ENCODE assay signal across 15 cellular contexts in the genomic region with DNA sequence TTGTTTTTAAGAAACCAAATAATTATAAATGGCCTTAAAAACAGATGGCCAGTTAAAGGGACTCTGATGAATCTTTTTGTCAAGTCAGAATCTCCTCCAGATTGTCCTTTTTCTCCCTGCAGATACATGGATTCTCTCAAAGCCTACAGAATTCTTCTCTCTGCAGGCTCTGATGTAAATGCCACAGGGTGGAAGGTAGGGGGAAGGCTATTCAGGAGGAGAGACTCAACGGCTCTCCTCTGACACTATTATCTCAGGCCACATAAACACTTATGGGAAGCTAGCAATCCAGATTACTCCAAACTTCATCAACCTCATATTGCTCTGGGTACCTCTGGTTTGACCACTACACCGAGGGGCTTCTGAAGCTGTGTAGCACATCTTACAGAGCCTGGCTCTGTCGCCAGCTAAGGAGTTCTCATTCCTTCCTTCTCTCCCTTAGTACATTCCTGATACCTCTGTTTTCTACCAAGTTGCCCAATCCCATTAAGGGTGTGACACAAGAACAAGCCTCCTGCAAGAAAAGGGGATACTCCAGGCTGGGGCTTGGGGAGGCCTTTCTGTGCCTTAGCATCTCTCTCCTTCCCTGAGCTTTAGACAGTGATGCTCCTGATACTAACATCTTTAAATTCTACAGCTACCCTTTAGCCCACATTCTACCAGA.
DNase-seq lines count a peak whose midpoint lies in the region; ATAC-seq and TF ChIP-seq lines count a peak whose summit lies in the region.
"Had no signal": no experiment of that assay in that cellular context is flagged by ENCODE, and none has a peak within 500 bp of the region (broad histone marks: within the 10 kb centered on the region; RNA-seq: fewer than 3 reads in every experiment).

No MANE protein-coding gene starts in this region.

- DNase-seq in activated naive CD4-positive, alpha-beta T cell treated with anti-CD3 and anti-CD28 coated beads, Interleukin-2, amount 10 ng/mL, durations not matched to agents 7 days and 5 days: no peak
- DNase-seq in activated naive CD4-positive, alpha-beta T cell treated with anti-CD3 and anti-CD28 coated beads, Interleukin-2, amount 50 U/mL, for 16 hours: no peak
- no peak for DNase-seq in central memory CD8-positive, alpha-beta T cell (ENCODE audit: low spot score in 2 of 2)
- no peak for DNase-seq in stimulated activated naive CD8-positive, alpha-beta T cell treated with anti-CD3 and anti-CD28 coated beads, Interleukin-15, amount 100 ng/mL, for 72 hours
- DNase-seq in GM19240 (ENCODE audit: insufficient read length, low spot score) (no peak), amniotic stem cell (lab: John Stamatoyannopoulos, UW) (no peak), hypothalamus (lab: John Stamatoyannopoulos, UW) (no peak)
- DNase-seq: activated CD8-positive, alpha-beta memory T cell treated with anti-CD3 and anti-CD28 coated beads, Interleukin-2, amount 50 U/mL, for 4 hours; body of pancreas; EL; NCI-H1417; NCI-H524; stimulated activated CD4-positive, alpha-beta T cell treated with anti-CD3 and anti-CD28 coated beads, Interleukin-4, amount 100 ng/mL, for 1 hour; T1000 had no signal

- H3K27ac ChIP-seq in OCI-LY3 (ENCODE audit: low read length): peak overlapping the region; percentile 95
- H3K27ac ChIP-seq: body of pancreas had no signal

- H3K27me3 Mint-ChIP-seq in activated naive CD4-positive, alpha-beta T cell treated with anti-CD3 and anti-CD28 coated beads, Interleukin-2, amount 10 ng/mL, durations not matched to agents 7 days and 5 days: no peaks in the 10 kb centered on the region
- no peaks in the 10 kb centered on the region for H3K27me3 Mint-ChIP-seq in central memory CD8-positive, alpha-beta T cell
- no peaks in the 10 kb centered on the region for H3K27me3 Mint-ChIP-seq in stimulated activated naive CD8-positive, alpha-beta T cell treated with anti-CD3 and anti-CD28 coated beads, Interleukin-15, amount 100 ng/mL, for 72 hours

- H3K4me3 Mint-ChIP-seq in activated naive CD4-positive, alpha-beta T cell treated with anti-CD3 and anti-CD28 coated beads, Interleukin-2, amount 10 ng/mL, durations not matched to agents 7 days and 5 days: peak overlapping the region; percentile 36
- peak overlapping the region; percentile 73 for H3K4me3 Mint-ChIP-seq in central memory CD8-positive, alpha-beta T cell
- peak overlapping the region; percentile 73 to 95 for H3K4me3 Mint-ChIP-seq in stimulated activated naive CD8-positive, alpha-beta T cell treated with anti-CD3 and anti-CD28 coated beads, Interleukin-15, amount 100 ng/mL, for 72 hours

- peak overlapping the region; percentile 99 for H3K9ac ChIP-seq in OCI-LY3 (ENCODE audit: low read length)

- H3K79me2 ChIP-seq in OCI-LY3 (ENCODE audit: low read length): peaks cover 100% of the 10 kb centered on the region

- H3K36me3 ChIP-seq in OCI-LY3 (replicated peaks; ENCODE audit: low read depth, low read length): peaks cover 60% of the 10 kb centered on the region

- peaks cover 96% of the 10 kb centered on the region for H4K20me1 ChIP-seq in OCI-LY3 (ENCODE audit: insufficient read depth, low read length)

- H3K27ac Mint-ChIP-seq in activated naive CD4-positive, alpha-beta T cell treated with anti-CD3 and anti-CD28 coated beads, Interleukin-2, amount 10 ng/mL, durations not matched to agents 7 days and 5 days: peak overlapping the region; percentile 71
- peak overlapping the region; percentile 97 for H3K27ac Mint-ChIP-seq in central memory CD8-positive, alpha-beta T cell (ENCODE audit: low read depth)
- peak overlapping the region; percentile 72 to 94 for H3K27ac Mint-ChIP-seq in stimulated activated naive CD8-positive, alpha-beta T cell treated with anti-CD3 and anti-CD28 coated beads, Interleukin-15, amount 100 ng/mL, for 72 hours

- H3K4me3 ChIP-seq in OCI-LY3 (ENCODE audit: low read length): peak overlapping the region; percentile 91
- H3K4me3 ChIP-seq: body of pancreas had no signal

- H3K9me3 ChIP-seq in OCI-LY3 (ENCODE audit: insufficient read depth, low read length): no peaks in the 10 kb centered on the region
- H3K9me3 ChIP-seq: body of pancreas had no signal

- ATAC-seq in central memory CD8-positive, alpha-beta T cell (replicated peaks; ENCODE audit: extremely low read depth, poor library complexity, severe bottlenecking): no peak
- ATAC-seq in stimulated activated naive CD8-positive, alpha-beta T cell treated with anti-CD3 and anti-CD28 coated beads, Interleukin-15, amount 100 ng/mL, for 72 hours: no peak
- ATAC-seq: body of pancreas had no signal

- CTCF ChIA-PET in activated naive CD4-positive, alpha-beta T cell treated with anti-CD3 and anti-CD28 coated beads, Interleukin-2, amount 10 ng/mL, durations not matched to agents 7 days and 5 days (lab: Charles Lee): interaction anchor here (0.6 to 2.9 kb wide), 8 partner anchors 7 to 154 kb away, joined by 3 to 14 read pairs (median 4); a partner anchor contains a TSS

- H2AFZ ChIP-seq in OCI-LY3 (ENCODE audit: low read depth, low read length): no peak overlapping the region

- no peak for TF ChIP-seq CTCF in OCI-LY3 (IDR thresholded peaks at IDR 0.05; ENCODE audit: low read depth, low read length)

- H3K4me2 ChIP-seq in OCI-LY3 (ENCODE audit: low read length): peak overlapping the region; percentile 95

- no peaks in the 10 kb centered on the region for H3K27me3 ChIP-seq in OCI-LY3 (ENCODE audit: low read depth, low read length)
- H3K27me3 ChIP-seq: body of pancreas had no signal

- peaks cover 69% of the 10 kb centered on the region for H3K36me3 Mint-ChIP-seq in activated naive CD4-positive, alpha-beta T cell treated with anti-CD3 and anti-CD28 coated beads, Interleukin-2, amount 10 ng/mL, durations not matched to agents 7 days and 5 days
- peaks cover 45% of the 10 kb centered on the region for H3K36me3 Mint-ChIP-seq in central memory CD8-positive, alpha-beta T cell (ENCODE audit: insufficient read depth)

- H3K4me1 Mint-ChIP-seq in activated naive CD4-positive, alpha-beta T cell treated with anti-CD3 and anti-CD28 coated beads, Interleukin-2, amount 10 ng/mL, durations not matched to agents 7 days and 5 days: peaks cover 91% of the 10 kb centered on the region
- peaks cover 80% of the 10 kb centered on the region for H3K4me1 Mint-ChIP-seq in central memory CD8-positive, alpha-beta T cell
- peaks cover 91% of the 10 kb centered on the region for H3K4me1 Mint-ChIP-seq in stimulated activated naive CD8-positive, alpha-beta T cell treated with anti-CD3 and anti-CD28 coated beads, Interleukin-15, amount 100 ng/mL, for 72 hours

- H3K4me1 ChIP-seq in OCI-LY3 (ENCODE audit: low read length): peaks cover 87% of the 10 kb centered on the region
- H3K4me1 ChIP-seq: body of pancreas had no signal

- no peaks in the 10 kb centered on the region for H3K9me3 Mint-ChIP-seq in activated naive CD4-positive, alpha-beta T cell treated with anti-CD3 and anti-CD28 coated beads, Interleukin-2, amount 10 ng/mL, durations not matched to agents 7 days and 5 days
- H3K9me3 Mint-ChIP-seq in central memory CD8-positive, alpha-beta T cell: no peaks in the 10 kb centered on the region
- no peaks in the 10 kb centered on the region for H3K9me3 Mint-ChIP-seq in stimulated activated naive CD8-positive, alpha-beta T cell treated with anti-CD3 and anti-CD28 coated beads, Interleukin-15, amount 100 ng/mL, for 72 hours
